ENCODE assay signal across 1 cellular context in genomic region chr19:36058481-36059179, GRCh38.
TF ChIP-seq lines count a peak whose summit lies in the region.

No MANE protein-coding gene starts in this region.

TF ChIP-seq in HepG2, 621 proteins besides CTCF, POLR2A, EP300 and RAD21 (continued from another document and continues in another):
- TF ChIP-seq ZNF549 (CRISPR knock-in tag; IDR thresholded peaks at IDR 0.05) = no peak
- peak; percentile 58; the same call in 1 of the 2 replicates for TF ChIP-seq ELF3 (CRISPR knock-in tag; IDR thresholded peaks at IDR 0.05)
- TF ChIP-seq, protein P1, sequence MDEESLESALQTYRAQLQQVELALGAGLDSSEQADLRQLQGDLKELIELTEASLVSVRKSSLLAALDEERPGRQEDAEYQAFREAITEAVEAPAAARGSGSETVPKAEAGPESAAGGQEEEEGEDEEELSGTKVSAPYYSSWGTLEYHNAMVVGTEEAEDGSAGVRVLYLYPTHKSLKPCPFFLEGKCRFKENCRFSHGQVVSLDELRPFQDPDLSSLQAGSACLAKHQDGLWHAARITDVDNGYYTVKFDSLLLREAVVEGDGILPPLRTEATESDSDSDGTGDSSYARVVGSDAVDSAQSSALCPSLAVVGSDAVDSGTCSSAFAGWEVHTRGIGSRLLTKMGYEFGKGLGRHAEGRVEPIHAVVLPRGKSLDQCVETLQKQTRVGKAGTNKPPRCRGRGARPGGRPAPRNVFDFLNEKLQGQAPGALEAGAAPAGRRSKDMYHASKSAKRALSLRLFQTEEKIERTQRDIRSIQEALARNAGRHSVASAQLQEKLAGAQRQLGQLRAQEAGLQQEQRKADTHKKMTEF (CRISPR knock-in tag; IDR thresholded peaks at IDR 0.05) = peak; percentile 63; the same call in 1 of the 2 replicates
- TF ChIP-seq ZMYM4 (CRISPR knock-in tag; IDR thresholded peaks at IDR 0.05) = no peak
- no peak for TF ChIP-seq SATB2 (CRISPR knock-in tag; IDR thresholded peaks at IDR 0.05)
- peak; percentile 81 for TF ChIP-seq ARNT2 (CRISPR knock-in tag; IDR thresholded peaks at IDR 0.05; ENCODE audit: low read depth)
- TF ChIP-seq ZBTB20 (CRISPR knock-in tag; IDR thresholded peaks at IDR 0.05; ENCODE audit: borderline replicate concordance, low read depth) = no peak
- peak; percentile 65; the same call in 1 of the 2 replicates for TF ChIP-seq ZNF292 (CRISPR knock-in tag; IDR thresholded peaks at IDR 0.05; ENCODE audit: borderline replicate concordance, low read depth)
- no peak for TF ChIP-seq NR2F6 (IDR thresholded peaks at IDR 0.05)
- TF ChIP-seq NR2F6 (CRISPR knock-in tag; IDR thresholded peaks at IDR 0.05) = peak; percentile 69
- TF ChIP-seq SPEN (CRISPR knock-in tag; IDR thresholded peaks at IDR 0.05; ENCODE audit: low read depth) = no peak; the same call in 1 of the 2 replicates
- no peak for TF ChIP-seq NFKB2 (CRISPR knock-in tag; IDR thresholded peaks at IDR 0.05; ENCODE audit: borderline replicate concordance)
- TF ChIP-seq XRCC5 (optimal IDR thresholded peaks at IDR 0.05; ENCODE audit: low read length) = no peak
- 0 out of 2 replicates have a peak, but pooled peaks have one; percentile 46 for TF ChIP-seq ZNF704 (CRISPR knock-in tag; IDR thresholded peaks at IDR 0.05; ENCODE audit: borderline replicate concordance)
- TF ChIP-seq, protein P2, sequence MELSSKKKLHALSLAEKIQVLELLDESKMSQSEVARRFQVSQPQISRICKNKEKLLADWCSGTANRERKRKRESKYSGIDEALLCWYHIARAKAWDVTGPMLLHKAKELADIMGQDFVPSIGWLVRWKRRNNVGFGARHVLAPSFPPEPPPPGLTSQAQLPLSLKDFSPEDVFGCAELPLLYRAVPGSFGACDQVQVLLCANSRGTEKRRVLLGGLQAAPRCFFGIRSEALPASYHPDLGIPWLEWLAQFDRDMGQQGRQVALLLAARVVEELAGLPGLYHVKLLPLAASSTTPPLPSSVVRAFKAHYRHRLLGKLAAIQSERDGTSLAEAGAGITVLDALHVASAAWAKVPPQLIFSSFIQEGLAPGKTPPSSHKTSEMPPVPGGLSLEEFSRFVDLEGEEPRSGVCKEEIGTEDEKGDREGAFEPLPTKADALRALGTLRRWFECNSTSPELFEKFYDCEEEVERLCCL (CRISPR knock-in tag; IDR thresholded peaks at IDR 0.05; ENCODE audit: borderline replicate concordance) = no peak
- TF ChIP-seq KMT2A (CRISPR knock-in tag; IDR thresholded peaks at IDR 0.05) = no peak
- no peak for TF ChIP-seq DZIP1 (CRISPR knock-in tag; IDR thresholded peaks at IDR 0.05)
- TF ChIP-seq ZNF513 (CRISPR knock-in tag; conservative IDR thresholded peaks at IDR 0.05) = no peak
- no peak; the same call in 1 of the 2 replicates for TF ChIP-seq YEATS4 (CRISPR knock-in tag; IDR thresholded peaks at IDR 0.05; ENCODE audit: borderline replicate concordance)
- TF ChIP-seq, protein P3, sequence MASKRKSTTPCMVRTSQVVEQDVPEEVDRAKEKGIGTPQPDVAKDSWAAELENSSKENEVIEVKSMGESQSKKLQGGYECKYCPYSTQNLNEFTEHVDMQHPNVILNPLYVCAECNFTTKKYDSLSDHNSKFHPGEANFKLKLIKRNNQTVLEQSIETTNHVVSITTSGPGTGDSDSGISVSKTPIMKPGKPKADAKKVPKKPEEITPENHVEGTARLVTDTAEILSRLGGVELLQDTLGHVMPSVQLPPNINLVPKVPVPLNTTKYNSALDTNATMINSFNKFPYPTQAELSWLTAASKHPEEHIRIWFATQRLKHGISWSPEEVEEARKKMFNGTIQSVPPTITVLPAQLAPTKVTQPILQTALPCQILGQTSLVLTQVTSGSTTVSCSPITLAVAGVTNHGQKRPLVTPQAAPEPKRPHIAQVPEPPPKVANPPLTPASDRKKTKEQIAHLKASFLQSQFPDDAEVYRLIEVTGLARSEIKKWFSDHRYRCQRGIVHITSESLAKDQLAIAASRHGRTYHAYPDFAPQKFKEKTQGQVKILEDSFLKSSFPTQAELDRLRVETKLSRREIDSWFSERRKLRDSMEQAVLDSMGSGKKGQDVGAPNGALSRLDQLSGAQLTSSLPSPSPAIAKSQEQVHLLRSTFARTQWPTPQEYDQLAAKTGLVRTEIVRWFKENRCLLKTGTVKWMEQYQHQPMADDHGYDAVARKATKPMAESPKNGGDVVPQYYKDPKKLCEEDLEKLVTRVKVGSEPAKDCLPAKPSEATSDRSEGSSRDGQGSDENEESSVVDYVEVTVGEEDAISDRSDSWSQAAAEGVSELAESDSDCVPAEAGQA (IDR thresholded peaks at IDR 0.05; ENCODE audit: low read depth) = no peak
- TF ChIP-seq, protein P3 (CRISPR knock-in tag; IDR thresholded peaks at IDR 0.05; ENCODE audit: borderline replicate concordance) = no peak
- TF ChIP-seq CHD4 (IDR thresholded peaks at IDR 0.05; ENCODE audit: borderline replicate concordance, low read length) = no peak
- TF ChIP-seq NR1H2 (CRISPR knock-in tag; IDR thresholded peaks at IDR 0.05; ENCODE audit: borderline replicate concordance, low read depth) = no peak
- TF ChIP-seq ZNF674 (CRISPR knock-in tag; IDR thresholded peaks at IDR 0.05; ENCODE audit: low read depth) = no peak
- no peak for TF ChIP-seq SMAD9 (CRISPR knock-in tag; IDR thresholded peaks at IDR 0.05)
- no peak for TF ChIP-seq ZNF652 (CRISPR knock-in tag; IDR thresholded peaks at IDR 0.05; ENCODE audit: borderline replicate concordance, low read depth)
- TF ChIP-seq SALL1 (CRISPR knock-in tag; IDR thresholded peaks at IDR 0.05) = peak; percentile 52; the same call in 1 of the 2 replicates
- TF ChIP-seq, protein P4, sequence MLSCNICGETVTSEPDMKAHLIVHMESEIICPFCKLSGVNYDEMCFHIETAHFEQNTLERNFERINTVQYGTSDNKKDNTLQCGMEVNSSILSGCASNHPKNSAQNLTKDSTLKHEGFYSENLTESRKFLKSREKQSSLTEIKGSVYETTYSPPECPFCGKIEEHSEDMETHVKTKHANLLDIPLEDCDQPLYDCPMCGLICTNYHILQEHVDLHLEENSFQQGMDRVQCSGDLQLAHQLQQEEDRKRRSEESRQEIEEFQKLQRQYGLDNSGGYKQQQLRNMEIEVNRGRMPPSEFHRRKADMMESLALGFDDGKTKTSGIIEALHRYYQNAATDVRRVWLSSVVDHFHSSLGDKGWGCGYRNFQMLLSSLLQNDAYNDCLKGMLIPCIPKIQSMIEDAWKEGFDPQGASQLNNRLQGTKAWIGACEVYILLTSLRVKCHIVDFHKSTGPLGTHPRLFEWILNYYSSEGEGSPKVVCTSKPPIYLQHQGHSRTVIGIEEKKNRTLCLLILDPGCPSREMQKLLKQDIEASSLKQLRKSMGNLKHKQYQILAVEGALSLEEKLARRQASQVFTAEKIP (CRISPR knock-in tag; IDR thresholded peaks at IDR 0.05; ENCODE audit: borderline replicate concordance) = no peak
- TF ChIP-seq, protein P5, sequence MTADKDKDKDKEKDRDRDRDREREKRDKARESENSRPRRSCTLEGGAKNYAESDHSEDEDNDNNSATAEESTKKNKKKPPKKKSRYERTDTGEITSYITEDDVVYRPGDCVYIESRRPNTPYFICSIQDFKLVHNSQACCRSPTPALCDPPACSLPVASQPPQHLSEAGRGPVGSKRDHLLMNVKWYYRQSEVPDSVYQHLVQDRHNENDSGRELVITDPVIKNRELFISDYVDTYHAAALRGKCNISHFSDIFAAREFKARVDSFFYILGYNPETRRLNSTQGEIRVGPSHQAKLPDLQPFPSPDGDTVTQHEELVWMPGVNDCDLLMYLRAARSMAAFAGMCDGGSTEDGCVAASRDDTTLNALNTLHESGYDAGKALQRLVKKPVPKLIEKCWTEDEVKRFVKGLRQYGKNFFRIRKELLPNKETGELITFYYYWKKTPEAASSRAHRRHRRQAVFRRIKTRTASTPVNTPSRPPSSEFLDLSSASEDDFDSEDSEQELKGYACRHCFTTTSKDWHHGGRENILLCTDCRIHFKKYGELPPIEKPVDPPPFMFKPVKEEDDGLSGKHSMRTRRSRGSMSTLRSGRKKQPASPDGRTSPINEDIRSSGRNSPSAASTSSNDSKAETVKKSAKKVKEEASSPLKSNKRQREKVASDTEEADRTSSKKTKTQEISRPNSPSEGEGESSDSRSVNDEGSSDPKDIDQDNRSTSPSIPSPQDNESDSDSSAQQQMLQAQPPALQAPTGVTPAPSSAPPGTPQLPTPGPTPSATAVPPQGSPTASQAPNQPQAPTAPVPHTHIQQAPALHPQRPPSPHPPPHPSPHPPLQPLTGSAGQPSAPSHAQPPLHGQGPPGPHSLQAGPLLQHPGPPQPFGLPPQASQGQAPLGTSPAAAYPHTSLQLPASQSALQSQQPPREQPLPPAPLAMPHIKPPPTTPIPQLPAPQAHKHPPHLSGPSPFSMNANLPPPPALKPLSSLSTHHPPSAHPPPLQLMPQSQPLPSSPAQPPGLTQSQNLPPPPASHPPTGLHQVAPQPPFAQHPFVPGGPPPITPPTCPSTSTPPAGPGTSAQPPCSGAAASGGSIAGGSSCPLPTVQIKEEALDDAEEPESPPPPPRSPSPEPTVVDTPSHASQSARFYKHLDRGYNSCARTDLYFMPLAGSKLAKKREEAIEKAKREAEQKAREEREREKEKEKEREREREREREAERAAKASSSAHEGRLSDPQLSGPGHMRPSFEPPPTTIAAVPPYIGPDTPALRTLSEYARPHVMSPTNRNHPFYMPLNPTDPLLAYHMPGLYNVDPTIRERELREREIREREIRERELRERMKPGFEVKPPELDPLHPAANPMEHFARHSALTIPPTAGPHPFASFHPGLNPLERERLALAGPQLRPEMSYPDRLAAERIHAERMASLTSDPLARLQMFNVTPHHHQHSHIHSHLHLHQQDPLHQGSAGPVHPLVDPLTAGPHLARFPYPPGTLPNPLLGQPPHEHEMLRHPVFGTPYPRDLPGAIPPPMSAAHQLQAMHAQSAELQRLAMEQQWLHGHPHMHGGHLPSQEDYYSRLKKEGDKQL (CRISPR knock-in tag; IDR thresholded peaks at IDR 0.05; ENCODE audit: low read depth) = no peak
- no peak for TF ChIP-seq IKZF5 (CRISPR knock-in tag; IDR thresholded peaks at IDR 0.05)
